ENCODE assay signal across 8 cellular contexts in genomic region chr11:77127969-77128691, GRCh38. TPM values are rescaled to one million over a fixed set of nuclear protein-coding genes. Genes with fewer than 3 reads are reported as not detected.
DNase-seq lines count a peak whose midpoint lies in the region; ATAC-seq and TF ChIP-seq lines count a peak whose summit lies in the region.

Gene MYO7A, plus strand, starts transcription at chr11:77128246. Its CDS starts 2,389 bp downstream, at chr11:77130635.

- H3K4me3 Mint-ChIP-seq in CD14-positive monocyte = peak within 1 kb of the TSS; percentile 67 to 78

- H3K9me3 Mint-ChIP-seq in CD14-positive monocyte = peaks cover 0 to 3% (median 0%) of the 10 kb centered on the region in 7 donors

- H3K27ac Mint-ChIP-seq in CD14-positive monocyte = peak within 1 kb of the TSS in 1 of 7 donors; percentile 67

- no peak for DNase-seq in CD14-positive monocyte (ENCODE audit: low spot score)
- peak in 2 of 3 experiments; percentile 88 to 92 for DNase-seq in NCI-H1417 (lab: John Stamatoyannopoulos, UW)
- DNase-seq in astrocyte of the hippocampus (ENCODE audit: low read depth, low spot score) = peak; percentile 74
- peak; percentile 76 for DNase-seq in iPS-NIHi11 (ENCODE audit: low spot score)
- DNase-seq in Kasumi-1 (lab: John Stamatoyannopoulos, UW) = no peak

- peak within 1 kb of the TSS in 6 of 7 experiments; percentile 9 to 36 (median 17) for H3K4me3 ChIP-seq in skin epidermis

- peaks cover 11 to 19% (median 14%) of the 10 kb centered on the region in 3 donors for H3K27me3 Mint-ChIP-seq in CD14-positive monocyte (ENCODE audit: low read depth in 3 of 3)

- no peak for TF ChIP-seq CTCF in CD14-positive monocyte (IDR thresholded peaks at IDR 0.05)

- H3K36me3 Mint-ChIP-seq in CD14-positive monocyte = no peaks in the 10 kb centered on the region

- H3K27ac ChIP-seq in skin epidermis = peak within 1 kb of the TSS in 1 of 21 experiments; percentile 17

- H3K4me1 Mint-ChIP-seq in CD14-positive monocyte = peaks cover 15% of the 10 kb centered on the region

- ATAC-seq in HG02885 (IDR thresholded peaks at IDR 0.05; ENCODE audit: poor library complexity, unreplicated experiment) (no peak), HG03460 (IDR thresholded peaks at IDR 0.05; ENCODE audit: unreplicated experiment) (no peak)

- intact Hi-C loops in CD14-positive monocyte (cut with micrococcal nuclease) = loop anchor here (1.0 to 10.0 kb wide), 3 partner anchors 59 to 487 kb away; no protein-coding TSS in a partner anchor

RNA-seq across cellular contexts. Expression of gene MYO7A, which starts in this region (rescaled TPM):
- polyA plus RNA-seq in CD14-positive monocyte = 1 to 10 TPM; 3.5 to 3.6 TPM

Comparison
In these comparisons a context has a peak if more than half of its experiments do, and no peak if none do; other contexts are left out.
1. DNase-seq: peak in NCI-H1417 (2 of 3), astrocyte of the hippocampus (single experiment) and iPS-NIHi11 (single experiment); none in CD14-positive monocyte (single experiment) and Kasumi-1 (0 of 2).